In the genomic region with DNA sequence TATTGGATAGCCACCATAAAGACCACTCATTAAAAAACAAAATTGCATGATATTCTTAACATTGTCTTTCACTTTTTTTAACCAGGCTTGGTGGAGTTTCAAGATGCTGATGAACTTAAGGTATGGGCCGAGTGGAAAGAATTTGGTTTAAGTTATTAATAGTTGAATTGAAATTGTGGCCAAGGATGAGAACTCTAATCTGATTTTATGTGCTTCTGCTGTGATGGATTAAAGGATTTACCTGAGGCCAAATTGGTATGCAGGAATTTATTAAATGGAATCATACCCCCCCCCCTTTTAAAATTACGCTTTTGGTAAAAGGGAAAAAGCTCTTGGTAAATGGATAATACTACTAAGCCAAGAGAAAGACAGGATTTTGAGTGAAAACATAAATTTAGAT, we compare ENCODE assay signal across 12 cellular contexts. TPM values are rescaled to one million over a fixed set of nuclear protein-coding genes. Genes with fewer than 3 reads are reported as not detected.
A peak's percentile ranks its signal among the peaks of the same experiment; 100 is the strongest.
DNase-seq lines count a peak whose midpoint lies in the region; ATAC-seq and TF ChIP-seq lines count a peak whose summit lies in the region.
"Had no signal": no experiment of that assay in that cellular context is flagged by ENCODE, and none has a peak within 500 bp of the region (broad histone marks: within the 10 kb centered on the region; RNA-seq: fewer than 3 reads in every experiment).

No MANE protein-coding gene starts in this region.

- ATAC-seq in left ventricle myocardium superior = no peak
- ATAC-seq in body of pancreas = no peak
- ATAC-seq: CD8-positive, alpha-beta T cell had no signal

- intact Hi-C loops in left ventricle myocardium superior (cut with micrococcal nuclease) = no loop called here
- intact Hi-C loops in vagina (cut with DNase I) = no loop called here
- intact Hi-C loops in body of pancreas (cut with DNase I) = no loop called here

- no peaks in the 10 kb centered on the region for H3K27me3 ChIP-seq in right atrium auricular region
- H3K27me3 ChIP-seq in vagina = no peaks in the 10 kb centered on the region
- H3K27me3 ChIP-seq in body of pancreas = no peaks in the 10 kb centered on the region

- H3K27ac ChIP-seq in right atrium auricular region (peak overlapping the region; percentile 94 to 96), vagina (peak overlapping the region; percentile 99), body of pancreas (no peak overlapping the region)

- in situ Hi-C loops in G401 (cut with HindIII; ENCODE audit: low sequenced_read_pairs) = no loop called here

- no peak overlapping the region for H3K4me3 ChIP-seq in right atrium auricular region
- H3K4me3 ChIP-seq in WI38 (ENCODE audit: low read depth, low read length) = peak overlapping the region; percentile 86
- peak overlapping the region; percentile 87 for H3K4me3 ChIP-seq in fibroblast of mammary gland (ENCODE audit: control insufficient read depth, low read depth, low read length)
- H3K4me3 ChIP-seq in vagina = no peak overlapping the region
- no peak overlapping the region for H3K4me3 ChIP-seq in body of pancreas

- no peaks in the 10 kb centered on the region for H3K9me3 ChIP-seq in right atrium auricular region
- no peaks in the 10 kb centered on the region for H3K9me3 ChIP-seq in vagina
- no peaks in the 10 kb centered on the region for H3K9me3 ChIP-seq in body of pancreas

- TF ChIP-seq CTCF in right atrium auricular region (IDR thresholded peaks at IDR 0.05) = no peak
- no peak for TF ChIP-seq CTCF in WI38 (IDR thresholded peaks at IDR 0.05; ENCODE audit: low read depth, low read length)
- no peak for TF ChIP-seq CTCF in fibroblast of mammary gland (conservative IDR thresholded peaks at IDR 0.05; ENCODE audit: control insufficient read depth, insufficient read depth, low read depth, low read length)
- TF ChIP-seq CTCF in vagina (IDR thresholded peaks at IDR 0.05) = no peak
- TF ChIP-seq CTCF in body of pancreas (IDR thresholded peaks at IDR 0.05) = no peak

- DNase-seq in right atrium auricular region (ENCODE audit: low spot score) (no peak), left ventricle myocardium superior (no peak), fibroblast of mammary gland (ENCODE audit: low read depth) (no peak), vagina (ENCODE audit: extremely low spot score in 2 of 2) (no peak), body of pancreas (no peak), dermis blood vessel endothelial cell (no peak), G401 (ENCODE audit: low spot score) (no peak)
- DNase-seq: activated naive CD8-positive, alpha-beta T cell treated with anti-CD3 and anti-CD28 coated beads, Interleukin-2, amount 10 ng/mL, durations not matched to agents 7 days and 5 days; CD8-positive, alpha-beta T cell; kidney; NCI-H748 treated with DMSO at 0.1 percent for 48 hours had no signal

- H3K36me3 ChIP-seq in right atrium auricular region = peaks cover 35% of the 10 kb centered on the region
- peaks cover 0 to 5% of the 10 kb centered on the region in 2 donors for H3K36me3 ChIP-seq in vagina
- H3K36me3 ChIP-seq in body of pancreas (replicated peaks in 1 of 2; ENCODE audit: insufficient read depth in 1 of 2, low read depth in 2 of 2) = no peaks in the 10 kb centered on the region

- 82% methylated on average over 2 of the region's 2 CpGs for WGBS in body of pancreas, 2 donors

- no peak for TF ChIP-seq POLR2A in vagina (IDR thresholded peaks at IDR 0.05)
- no peak for TF ChIP-seq POLR2A in body of pancreas (IDR thresholded peaks at IDR 0.05)

- H3K4me1 ChIP-seq in right atrium auricular region = peaks cover 0 to 34% of the 10 kb centered on the region in 2 donors
- peaks cover 52% of the 10 kb centered on the region for H3K4me1 ChIP-seq in vagina
- H3K4me1 ChIP-seq in body of pancreas = peaks cover 40% of the 10 kb centered on the region

RNA-seq across cellular contexts. Expression of a gene that starts 33.8 kb away (rescaled TPM):
- total RNA-seq in right atrium auricular region (100 to 1,000 TPM; 101 to 188 TPM), left ventricle myocardium superior (563 TPM), vagina (167 TPM), body of pancreas (100 to 1,000 TPM in 1 of 2 donors, 10 to 100 TPM in 1; 77.8 to 103 TPM), dermis blood vessel endothelial cell (69.8 and 111 TPM in 2 replicates)
- 80.0 and 124 TPM in 2 replicates for total RNA-seq in G401 (2014; rRNA removed; shearing (Covaris generic))

Comparison
In these comparisons a context has a peak if more than half of its experiments do, and no peak if none do; other contexts are left out.
1. H3K27ac ChIP-seq: peak in right atrium auricular region (2 of 2) and vagina (single experiment); none in body of pancreas (0 of 4).
2. H3K4me3 ChIP-seq: peak in WI38 (single experiment) and fibroblast of mammary gland (single experiment); none in right atrium auricular region (0 of 2), vagina (0 of 2) and body of pancreas (0 of 2).